Comparison of ENCODE assay signal across 23 cellular contexts in genomic region chr5:3007577-3007976, GRCh38.
"Had no signal": no experiment of that assay in that cellular context is flagged by ENCODE, and none has a peak within 500 bp of the region (broad histone marks: within the 10 kb centered on the region; RNA-seq: fewer than 3 reads in every experiment).

No MANE protein-coding gene starts in this region.

- ATAC-seq: activated CD4-positive, alpha-beta T cell treated with anti-CD3 and anti-CD28 coated beads for 36 hours; activated CD8-positive, alpha-beta memory T cell treated with anti-CD3 and anti-CD28 coated beads, Interleukin-2, amount 10 ng/mL, durations not matched to agents 7 days and 5 days; activated CD8-positive, alpha-beta T cell treated with anti-CD3 and anti-CD28 coated beads, Interleukin-2, amount 10 ng/mL, durations not matched to agents 7 days and 5 days; esophagus mucosa had no signal

- H3K27me3 ChIP-seq: brain microvascular endothelial cell had no signal

- H3K27ac Mint-ChIP-seq: activated CD4-positive, alpha-beta memory T cell treated with anti-CD3 and anti-CD28 coated beads for 36 hours; activated CD4-positive, alpha-beta T cell treated with anti-CD3 and anti-CD28 coated beads for 36 hours; activated CD4-positive, alpha-beta T cell treated with anti-CD3 and anti-CD28 coated beads, Interleukin-2, amount 10 ng/mL, durations not matched to agents 24 days and 14 days; activated CD8-positive, alpha-beta memory T cell treated with anti-CD3 and anti-CD28 coated beads, Interleukin-2, amount 10 ng/mL, durations not matched to agents 7 days and 5 days; activated CD8-positive, alpha-beta T cell treated with anti-CD3 and anti-CD28 coated beads, Interleukin-2, amount 10 ng/mL, durations not matched to agents 7 days and 5 days; activated naive CD8-positive, alpha-beta T cell; endodermal cell had no signal

- H3K9me3 Mint-ChIP-seq: endodermal cell had no signal

- DNase-seq: activated CD4-positive, alpha-beta memory T cell treated with anti-CD3 and anti-CD28 coated beads for 36 hours; activated CD4-positive, alpha-beta T cell treated with anti-CD3 and anti-CD28 coated beads for 36 hours; activated CD4-positive, alpha-beta T cell treated with anti-CD3 and anti-CD28 coated beads, Interleukin-2, amount 10 ng/mL, durations not matched to agents 24 days and 14 days; activated CD4-positive, CD25-positive, alpha-beta regulatory T cell; activated CD4-positive, CD25-positive, alpha-beta regulatory T cell treated with anti-CD3 and anti-CD28 coated beads, Interleukin-2, amount 50 U/mL, for 72 hours; activated CD8-positive, alpha-beta memory T cell treated with anti-CD3 and anti-CD28 coated beads, Interleukin-2, amount 10 ng/mL, durations not matched to agents 7 days and 5 days; activated CD8-positive, alpha-beta memory T cell treated with anti-CD3 and anti-CD28 coated beads, Interleukin-2, amount 50 U/mL, for 4 hours; activated CD8-positive, alpha-beta T cell treated with anti-CD3 and anti-CD28 coated beads, Interleukin-2, amount 10 ng/mL, durations not matched to agents 7 days and 5 days; activated gamma-delta T cell; activated naive CD4-positive, alpha-beta T cell; activated naive CD4-positive, alpha-beta T cell treated with anti-CD3 and anti-CD28 coated beads, Interleukin-2, amount 50 U/mL, for 16 hours; activated T-cell treated with anti-CD3 and anti-CD28 coated beads, Interleukin-2, amount 50 U/mL, for 1 hour; activated T-cell treated with anti-CD3 and anti-CD28 coated beads, Interleukin-2, amount 50 U/mL, for 48 hours; amniotic stem cell; anterior cingulate cortex; brain microvascular endothelial cell; effector memory CD4-positive, alpha-beta T cell; foreskin fibroblast; T-helper 2 cell had no signal

- H3K4me3 Mint-ChIP-seq: activated CD4-positive, alpha-beta memory T cell treated with anti-CD3 and anti-CD28 coated beads for 36 hours; activated CD4-positive, alpha-beta T cell treated with anti-CD3 and anti-CD28 coated beads for 36 hours; activated CD4-positive, alpha-beta T cell treated with anti-CD3 and anti-CD28 coated beads, Interleukin-2, amount 10 ng/mL, durations not matched to agents 24 days and 14 days; activated CD8-positive, alpha-beta memory T cell treated with anti-CD3 and anti-CD28 coated beads, Interleukin-2, amount 10 ng/mL, durations not matched to agents 7 days and 5 days; activated CD8-positive, alpha-beta T cell treated with anti-CD3 and anti-CD28 coated beads, Interleukin-2, amount 10 ng/mL, durations not matched to agents 7 days and 5 days; activated naive CD8-positive, alpha-beta T cell; central memory CD8-positive, alpha-beta T cell; endodermal cell had no signal

- H3K27ac ChIP-seq: brain microvascular endothelial cell had no signal

- H3K27me3 Mint-ChIP-seq: activated CD4-positive, alpha-beta memory T cell treated with anti-CD3 and anti-CD28 coated beads for 36 hours; activated CD4-positive, alpha-beta T cell treated with anti-CD3 and anti-CD28 coated beads for 36 hours; activated CD4-positive, alpha-beta T cell treated with anti-CD3 and anti-CD28 coated beads, Interleukin-2, amount 10 ng/mL, durations not matched to agents 24 days and 14 days; activated CD8-positive, alpha-beta memory T cell treated with anti-CD3 and anti-CD28 coated beads, Interleukin-2, amount 10 ng/mL, durations not matched to agents 7 days and 5 days; activated naive CD8-positive, alpha-beta T cell; central memory CD8-positive, alpha-beta T cell had no signal

- H3K4me1 Mint-ChIP-seq: activated CD4-positive, alpha-beta T cell treated with anti-CD3 and anti-CD28 coated beads for 36 hours; activated CD4-positive, alpha-beta T cell treated with anti-CD3 and anti-CD28 coated beads, Interleukin-2, amount 10 ng/mL, durations not matched to agents 24 days and 14 days; activated CD8-positive, alpha-beta memory T cell treated with anti-CD3 and anti-CD28 coated beads, Interleukin-2, amount 10 ng/mL, durations not matched to agents 7 days and 5 days; central memory CD8-positive, alpha-beta T cell; endodermal cell had no signal

- H3K36me3 ChIP-seq: brain microvascular endothelial cell had no signal

- H3K36me3 Mint-ChIP-seq: activated CD4-positive, alpha-beta memory T cell treated with anti-CD3 and anti-CD28 coated beads for 36 hours; activated CD8-positive, alpha-beta memory T cell treated with anti-CD3 and anti-CD28 coated beads, Interleukin-2, amount 10 ng/mL, durations not matched to agents 7 days and 5 days; activated naive CD8-positive, alpha-beta T cell had no signal
